ENCODE assay signal across 32 cellular contexts in the genomic region with DNA sequence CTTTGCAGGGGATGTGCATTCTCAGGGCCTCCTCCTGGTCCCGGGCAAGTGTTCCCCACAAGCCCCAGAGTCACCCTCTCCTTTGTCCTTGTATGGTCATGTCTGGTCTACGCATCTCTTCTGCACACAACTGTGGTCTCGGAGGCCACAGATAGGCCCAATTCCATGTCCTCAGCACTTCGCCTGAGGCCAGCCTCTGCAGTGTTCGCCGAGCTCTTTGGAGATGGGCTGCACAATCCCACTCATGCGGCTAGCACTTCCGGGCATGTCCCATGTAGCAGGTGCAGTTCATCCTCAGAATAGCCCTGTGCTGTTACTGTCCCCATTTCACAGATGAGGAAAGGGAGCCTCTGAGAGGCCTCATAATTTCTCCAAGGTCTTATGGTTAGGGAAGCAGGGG. TPM values are rescaled to one million over a fixed set of nuclear protein-coding genes. Genes with fewer than 3 reads are reported as not detected.
"Had no signal": no experiment of that assay in that cellular context is flagged by ENCODE, and none has a peak within 500 bp of the region (broad histone marks: within the 10 kb centered on the region; RNA-seq: fewer than 3 reads in every experiment).

No MANE protein-coding gene starts in this region.

- H3K4me3 ChIP-seq: Peyer's patch, SJSA1 had no signal

- H3K36me3 ChIP-seq: brain microvascular endothelial cell, Peyer's patch, SJSA1 had no signal

- H3K4me2 ChIP-seq: KMS-11, SK-N-SH had no signal

- H3K9me3 ChIP-seq: Peyer's patch, SJSA1, SK-N-SH had no signal

- H3K36me3 Mint-ChIP-seq: WTC11 had no signal

- DNase-seq: activated CD4-positive, alpha-beta T cell treated with anti-CD3 and anti-CD28 coated beads for 36 hours; activated CD4-positive, alpha-beta T cell treated with anti-CD3 and anti-CD28 coated beads, Interleukin-2, amount 10 ng/mL, durations not matched to agents 7 days and 5 days; activated CD4-positive, alpha-beta T cell treated with anti-CD3 and anti-CD28 coated beads, Interleukin-2, amount 50 U/mL, for 48 hours; activated CD8-positive, alpha-beta T cell treated with anti-CD3 and anti-CD28 coated beads, Interleukin-2, amount 10 ng/mL, durations not matched to agents 7 days and 5 days; activated T-cell treated with anti-CD3 and anti-CD28 coated beads, Interleukin-2, amount 50 U/mL, for 24 hours; anterior cingulate cortex; brain microvascular endothelial cell; central memory CD4-positive, alpha-beta T cell; MM.1S; MV-4-11; NCI-H1092; NCI-H1436 treated with DMSO at 0.1 percent for 48 hours; NCI-H1694 treated with DMSO at 0.1 percent for 48 hours; NCI-H2029; NCI-H345; NCI-H524 treated with DMSO at 0.1 percent for 48 hours; NK-92 treated with Interleukin-12 subunit alpha and Interleukin-12 subunit beta, amount 100 ng/mL, for 24 hours; PC-3; RPMI8226; SHP77 treated with DMSO at 0.1 percent for 48 hours; SK-N-SH had no signal

- H3K27ac Mint-ChIP-seq: activated CD4-positive, alpha-beta T cell treated with anti-CD3 and anti-CD28 coated beads for 36 hours; activated CD4-positive, alpha-beta T cell treated with anti-CD3 and anti-CD28 coated beads, Interleukin-2, amount 10 ng/mL, durations not matched to agents 7 days and 5 days; activated CD8-positive, alpha-beta T cell treated with anti-CD3 and anti-CD28 coated beads, Interleukin-2, amount 10 ng/mL, durations not matched to agents 7 days and 5 days; activated T-cell treated with anti-CD3 and anti-CD28 coated beads, Interleukin-2, amount 50 U/mL, for 24 hours; activated T-helper 2 cell treated with anti-CD3 and anti-CD28 coated beads, Interferon-gamma antibody, Interleukin-2, Interleukin-4, amounts not matched to agents 10 μg/mL and 5 μg/mL and 100 μg/mL, durations not matched to agents 14 hours and 24 hours and 36 hours; T-helper 1 cell treated with Interleukin-12 subunit alpha and Interleukin-12 subunit beta and Interleukin-4 antibody, amounts not matched to agents 30 μg/mL and 1 μg/mL, for 36 hours; T-helper 2 cell treated with Interferon-gamma antibody and Interleukin-4, amounts not matched to agents 5 μg/mL and 100 μg/mL, for 36 hours; WTC11 had no signal

- FAIRE-seq: TTC549 had no signal

- H3K27ac ChIP-seq: brain microvascular endothelial cell, KMS-11, Peyer's patch, SJSA1 had no signal

- ATAC-seq: activated CD4-positive, alpha-beta T cell treated with anti-CD3 and anti-CD28 coated beads for 36 hours; activated CD4-positive, CD25-positive, alpha-beta regulatory T cell treated with anti-CD3 and anti-CD28 coated beads, Interleukin-2, amount 50 U/mL, for 24 hours; activated CD8-positive, alpha-beta T cell treated with anti-CD3 and anti-CD28 coated beads, Interleukin-2, amount 10 ng/mL, durations not matched to agents 7 days and 5 days; PC-3; WTC11 had no signal

- H3K9me3 Mint-ChIP-seq: activated CD4-positive, alpha-beta T cell treated with anti-CD3 and anti-CD28 coated beads, Interleukin-2, amount 10 ng/mL, durations not matched to agents 7 days and 5 days; activated T-cell treated with anti-CD3 and anti-CD28 coated beads, Interleukin-2, amount 50 U/mL, for 24 hours; activated T-helper 2 cell treated with anti-CD3 and anti-CD28 coated beads, Interferon-gamma antibody, Interleukin-2, Interleukin-4, amounts not matched to agents 10 μg/mL and 5 μg/mL and 100 μg/mL, durations not matched to agents 14 hours and 24 hours and 36 hours; T-helper 1 cell treated with Interleukin-12 subunit alpha and Interleukin-12 subunit beta and Interleukin-4 antibody, amounts not matched to agents 30 μg/mL and 1 μg/mL, for 36 hours; T-helper 2 cell treated with Interferon-gamma antibody and Interleukin-4, amounts not matched to agents 5 μg/mL and 100 μg/mL, for 36 hours; WTC11 had no signal

- H3K27me3 ChIP-seq: Peyer's patch, SJSA1 had no signal

- H3K9ac ChIP-seq: KMS-11, SK-N-SH had no signal

RNA-seq across cellular contexts. Expression of gene PARVG, which starts 7.6 kb away (rescaled TPM):
- total RNA-seq: LHCN-M2, NCI-H460, PC-3, SJSA1 had no signal
